9 cellular contexts compared by ENCODE assay signal in genomic region chr7:100156331-100157068, GRCh38. TPM values are rescaled to one million over a fixed set of nuclear protein-coding genes. Genes with fewer than 3 reads are reported as not detected.
A peak's percentile ranks its signal among the peaks of the same experiment; 100 is the strongest.
DNase-seq lines count a peak whose midpoint lies in the region; ATAC-seq and TF ChIP-seq lines count a peak whose summit lies in the region.
"Had no signal": no experiment of that assay in that cellular context is flagged by ENCODE, and none has a peak within 500 bp of the region (broad histone marks: within the 10 kb centered on the region; RNA-seq: fewer than 3 reads in every experiment).

No MANE protein-coding gene starts in this region.

- H3K36me3 ChIP-seq in liver (ENCODE audit: control insufficient read depth in 4 of 4, insufficient read depth in 3 of 4, low read depth in 1 of 4, low read length in 3 of 4) = peaks cover 2 to 30% (median 11%) of the 10 kb centered on the region in 4 donors
- H3K36me3 ChIP-seq in SJCRH30 = peaks cover 11% of the 10 kb centered on the region

- POLR2A ChIA-PET in AG04450 (lab: Yijun Ruan, JAX) = interaction anchor here (0.6 to 2.0 kb wide), 2 partner anchors 8 to 97 kb away, joined by 3 to 8 read pairs; partner anchors contain the start of gene LAMTOR4
- POLR2A ChIA-PET in activated CD8-positive, alpha-beta T cell treated with anti-CD3 and anti-CD28 coated beads, Interleukin-2, amount 10 ng/mL, durations not matched to agents 7 days and 5 days (lab: Charles Lee) = interaction anchor here (0.5 to 1.8 kb wide), 5 partner anchors 8 to 272 kb away, joined by 3 to 10 read pairs (median 4); partner anchors contain the start of genes LAMTOR4 and ZCWPW1

- peaks cover 1% of the 10 kb centered on the region; the same call in 1 of the 2 replicates for H3K27me3 Mint-ChIP-seq in HFFc6 (ENCODE audit: insufficient read depth)
- no peaks in the 10 kb centered on the region for H3K27me3 Mint-ChIP-seq in activated CD8-positive, alpha-beta T cell treated with anti-CD3 and anti-CD28 coated beads, Interleukin-2, amount 10 ng/mL, durations not matched to agents 7 days and 5 days (ENCODE audit: low read depth)

- H3K9ac ChIP-seq in liver (ENCODE audit: low read depth in 1 of 2, low read length in 2 of 2) = peak overlapping the region in 1 of 2 donors; percentile 35

- peak overlapping the region; percentile 90 for H3K4me3 Mint-ChIP-seq in HFFc6
- peak overlapping the region; percentile 79 for H3K4me3 Mint-ChIP-seq in activated CD8-positive, alpha-beta T cell treated with anti-CD3 and anti-CD28 coated beads, Interleukin-2, amount 10 ng/mL, durations not matched to agents 7 days and 5 days

- H3K27ac ChIP-seq in AG04450 (ENCODE audit: low read depth, low read length) (no peak overlapping the region), liver (ENCODE audit: low read depth in 1 of 2, low read length in 2 of 2) (peak overlapping the region; percentile 79 to 92), SJCRH30 (no peak overlapping the region)

- CTCF ChIA-PET in AG04450 (lab: Charles Lee) = interaction anchor here (0.8 to 1.0 kb wide), 3 partner anchors 10 to 32 kb away, joined by 3 read pairs; no protein-coding TSS in a partner anchor
- CTCF ChIA-PET in activated CD8-positive, alpha-beta T cell treated with anti-CD3 and anti-CD28 coated beads, Interleukin-2, amount 10 ng/mL, durations not matched to agents 7 days and 5 days (lab: Charles Lee) = interaction anchor here (0.7 to 4.6 kb wide), 10 partner anchors 8 to 62 kb away, joined by 3 to 27 read pairs (median 5); partner anchors contain the start of genes GAL3ST4, GPC2, LAMTOR4 and STAG3

- TF ChIP-seq CTCF in AG04450 (IDR thresholded peaks at IDR 0.05; ENCODE audit: low read depth, low read length) (no peak), HFFc6 (IDR thresholded peaks at IDR 0.05) (no peak), liver (IDR thresholded peaks at IDR 0.05; ENCODE audit: low read depth, low read length, missing input control) (no peak)

- 90% methylated on average over 16 of the region's 16 CpGs for WGBS in liver

- DNase-seq in AG04450 (ENCODE audit: low read depth, low spot score) (no peak), HFFc6 (no peak), SW 1271 (lab: John Stamatoyannopoulos, UW) (no peak), SJCRH30 (no peak), GM03348 (ENCODE audit: low spot score) (no peak)
- no peak for DNase-seq in activated CD8-positive, alpha-beta T cell treated with anti-CD3 and anti-CD28 coated beads, Interleukin-2, amount 10 ng/mL, durations not matched to agents 7 days and 5 days

- no peaks in the 10 kb centered on the region for H3K9me3 Mint-ChIP-seq in HFFc6
- H3K9me3 Mint-ChIP-seq in activated CD8-positive, alpha-beta T cell treated with anti-CD3 and anti-CD28 coated beads, Interleukin-2, amount 10 ng/mL, durations not matched to agents 7 days and 5 days (ENCODE audit: insufficient read depth) = no peaks in the 10 kb centered on the region

- no peak for TF ChIP-seq RAD21 in liver (IDR thresholded peaks at IDR 0.05)

- peaks cover 23% of the 10 kb centered on the region for H3K36me3 Mint-ChIP-seq in HFFc6 (ENCODE audit: low read depth)
- peaks cover 54% of the 10 kb centered on the region for H3K36me3 Mint-ChIP-seq in activated CD8-positive, alpha-beta T cell treated with anti-CD3 and anti-CD28 coated beads, Interleukin-2, amount 10 ng/mL, durations not matched to agents 7 days and 5 days (ENCODE audit: low read depth)

- H3K27me3 ChIP-seq in AG04450 (ENCODE audit: control insufficient read depth, insufficient read depth, low read length) (no peaks in the 10 kb centered on the region), liver (ENCODE audit: control insufficient read depth in 4 of 4, insufficient read depth in 4 of 4, low read length in 3 of 4) (no peaks in the 10 kb centered on the region), SJCRH30 (no peaks in the 10 kb centered on the region)

- H3K9me3 ChIP-seq in AG04450 (ENCODE audit: control insufficient read depth, insufficient read depth, low read length) (no peaks in the 10 kb centered on the region), liver (ENCODE audit: control insufficient read depth in 4 of 4, low read length in 3 of 4) (no peaks in the 10 kb centered on the region), SJCRH30 (replicated peaks) (no peaks in the 10 kb centered on the region)
- H3K9me3 ChIP-seq: mucosa of descending colon had no signal

- H3K4me3 ChIP-seq in AG04450 (ENCODE audit: low read depth, low read length) (peak overlapping the region; percentile 29; the same call in 1 of the 2 replicates), liver (ENCODE audit: low read depth in 1 of 3, low read length in 3 of 3) (no peak overlapping the region), SJCRH30 (no peak overlapping the region)
- H3K4me3 ChIP-seq: mucosa of descending colon had no signal

- peak; percentile 7 for ATAC-seq in activated CD8-positive, alpha-beta T cell treated with anti-CD3 and anti-CD28 coated beads, Interleukin-2, amount 10 ng/mL, durations not matched to agents 7 days and 5 days
- ATAC-seq in GM19452 (IDR thresholded peaks at IDR 0.05; ENCODE audit: unreplicated experiment) = no peak
- ATAC-seq: mucosa of descending colon had no signal

- H3K27ac Mint-ChIP-seq in HFFc6 = peak overlapping the region; percentile 38; the same call in 1 of the 2 replicates
- H3K27ac Mint-ChIP-seq in activated CD8-positive, alpha-beta T cell treated with anti-CD3 and anti-CD28 coated beads, Interleukin-2, amount 10 ng/mL, durations not matched to agents 7 days and 5 days = peak overlapping the region; percentile 81

- H3K4me1 ChIP-seq in liver (ENCODE audit: control insufficient read depth in 4 of 4, insufficient read depth in 4 of 4, low read length in 3 of 4) (peaks cover 3 to 17% (median 10%) of the 10 kb centered on the region in 4 donors), SJCRH30 (peaks cover 3% of the 10 kb centered on the region; the same call in 1 of the 2 replicates)

- peaks cover 39% of the 10 kb centered on the region for H3K4me1 Mint-ChIP-seq in HFFc6 (ENCODE audit: low read depth)
- H3K4me1 Mint-ChIP-seq in activated CD8-positive, alpha-beta T cell treated with anti-CD3 and anti-CD28 coated beads, Interleukin-2, amount 10 ng/mL, durations not matched to agents 7 days and 5 days (ENCODE audit: low read depth) = peaks cover 63% of the 10 kb centered on the region

RNA-seq across cellular contexts. Expression of gene TRAPPC14, which starts 2.0 kb away (rescaled TPM):
- polyA plus RNA-seq in AG04450 (2011; rRNA removed) = 3.5 and 6.2 TPM in 2 replicates
- 5.3 and 11.4 TPM in 2 replicates for polyA minus RNA-seq in AG04450 (2011; rRNA and poly(A)+ RNA removed)
- 10 to 100 TPM; 19.1 to 23.4 (median 21.7) TPM for total RNA-seq in HFFc6 (2021; fragmentation: NEBNext Ultra II Directional; extraction: Animal tissue kit (Norgen Biotek cat#: 25700))
- total RNA-seq in activated CD8-positive, alpha-beta T cell treated with anti-CD3 and anti-CD28 coated beads, Interleukin-2, amount 10 ng/mL, durations not matched to agents 7 days and 5 days = 10 to 100 TPM; 42.7 to 44.0 TPM
- total RNA-seq in liver = 1 to 10 TPM; 3.5 to 6.9 TPM
- 1 to 10 TPM; 2.8 to 9.7 TPM for polyA plus RNA-seq in liver
- 9.6 and 15.4 TPM in 2 replicates for total RNA-seq in SJCRH30 (2014; rRNA removed; shearing (Covaris generic))

RNA-seq across cellular contexts. Expression of gene LAMTOR4, which starts 7.8 kb away (rescaled TPM):
- polyA plus RNA-seq in AG04450 (2011; rRNA removed) = 122 and 160 TPM in 2 replicates
- polyA minus RNA-seq in AG04450 (2011; rRNA and poly(A)+ RNA removed) = 30.8 and 37.4 TPM in 2 replicates
- 100 to 1,000 TPM in 5 of 6 experiments, 10 to 100 TPM in 1; 99.5 to 137 (median 110) TPM for total RNA-seq in HFFc6 (2021; fragmentation: NEBNext Ultra II Directional; extraction: Animal tissue kit (Norgen Biotek cat#: 25700))
- 100 to 1,000 TPM; 134 to 143 TPM for total RNA-seq in activated CD8-positive, alpha-beta T cell treated with anti-CD3 and anti-CD28 coated beads, Interleukin-2, amount 10 ng/mL, durations not matched to agents 7 days and 5 days
- 10 to 100 TPM; 28.4 to 39.8 TPM for total RNA-seq in liver
- polyA plus RNA-seq in liver = 100 to 1,000 TPM in 1 of 2 donors, 10 to 100 TPM in 1; 75.5 to 112 TPM
- total RNA-seq in SJCRH30 (2014; rRNA removed; shearing (Covaris generic)) = 65.4 and 84.6 TPM in 2 replicates

RNA-seq across cellular contexts. Expression of gene GAL3ST4, which starts 11.9 kb away (rescaled TPM):
- polyA plus RNA-seq in AG04450 (2011; rRNA removed) = 14.4 and 16.0 TPM in 2 replicates
- polyA minus RNA-seq in AG04450 (2011; rRNA and poly(A)+ RNA removed) = 7.6 and 9.0 TPM in 2 replicates
- 1 to 10 TPM; 5.1 to 8.6 (median 7.1) TPM for total RNA-seq in HFFc6 (2021; fragmentation: NEBNext Ultra II Directional; extraction: Animal tissue kit (Norgen Biotek cat#: 25700))
- total RNA-seq in activated CD8-positive, alpha-beta T cell treated with anti-CD3 and anti-CD28 coated beads, Interleukin-2, amount 10 ng/mL, durations not matched to agents 7 days and 5 days = 1 to 10 TPM; 2.8 to 3.5 TPM
- total RNA-seq in liver = under 1 TPM; 0.17 to 0.28 TPM
- polyA plus RNA-seq in liver = under 1 TPM; 0.18 to 0.57 TPM
- total RNA-seq in SJCRH30 (2014; rRNA removed; shearing (Covaris generic)) = 7.4 and 8.0 TPM in 2 replicates

RNA-seq across cellular contexts. Expression of gene GPC2, which starts 20.7 kb away (rescaled TPM):
- polyA plus RNA-seq in AG04450 (2011; rRNA removed) (2.6 TPM in 2 replicates), liver (under 1 TPM in 1 of 2 donors, not detected in 1; 0.14 TPM)
- polyA minus RNA-seq in AG04450 (2011; rRNA and poly(A)+ RNA removed) = 4.3 and 4.6 TPM in 2 replicates
- 1 to 10 TPM in 3 of 6 experiments, under 1 TPM in 3; 0.57 to 1.4 (median 0.86) TPM for total RNA-seq in HFFc6 (2021; fragmentation: NEBNext Ultra II Directional; extraction: Animal tissue kit (Norgen Biotek cat#: 25700))
- total RNA-seq in activated CD8-positive, alpha-beta T cell treated with anti-CD3 and anti-CD28 coated beads, Interleukin-2, amount 10 ng/mL, durations not matched to agents 7 days and 5 days = 1 to 10 TPM; 8.1 to 8.2 TPM
- total RNA-seq in liver = under 1 TPM; 0.33 to 0.79 TPM
- 16.7 and 17.2 TPM in 2 replicates for total RNA-seq in SJCRH30 (2014; rRNA removed; shearing (Covaris generic))

RNA-seq across cellular contexts. Expression of gene STAG3, which starts 21.2 kb away (rescaled TPM):
- 0.15 and 0.22 TPM in 2 replicates for polyA plus RNA-seq in AG04450 (2011; rRNA removed)
- 0.09 and 0.48 TPM in 2 replicates for polyA minus RNA-seq in AG04450 (2011; rRNA and poly(A)+ RNA removed)
- under 1 TPM; 0.24 to 0.91 (median 0.43) TPM for total RNA-seq in HFFc6 (2021; fragmentation: NEBNext Ultra II Directional; extraction: Animal tissue kit (Norgen Biotek cat#: 25700))
- total RNA-seq in activated CD8-positive, alpha-beta T cell treated with anti-CD3 and anti-CD28 coated beads, Interleukin-2, amount 10 ng/mL, durations not matched to agents 7 days and 5 days = 10 to 100 TPM; 16.5 to 20.6 TPM
- 1 to 10 TPM in 1 of 2 donors, under 1 TPM in 1; 0.28 to 1.1 TPM for total RNA-seq in liver
- 1 to 10 TPM; 5.4 to 7.0 TPM for polyA plus RNA-seq in liver
- 0.10 and 1.3 TPM in 2 replicates for total RNA-seq in SJCRH30 (2014; rRNA removed; shearing (Covaris generic))

Comparison
In these comparisons a context has a peak if more than half of its experiments do, and no peak if none do; other contexts are left out.
1. H3K27ac ChIP-seq: peak in liver (2 of 2); none in AG04450 (single experiment) and SJCRH30 (single experiment).